In the genomic region with DNA sequence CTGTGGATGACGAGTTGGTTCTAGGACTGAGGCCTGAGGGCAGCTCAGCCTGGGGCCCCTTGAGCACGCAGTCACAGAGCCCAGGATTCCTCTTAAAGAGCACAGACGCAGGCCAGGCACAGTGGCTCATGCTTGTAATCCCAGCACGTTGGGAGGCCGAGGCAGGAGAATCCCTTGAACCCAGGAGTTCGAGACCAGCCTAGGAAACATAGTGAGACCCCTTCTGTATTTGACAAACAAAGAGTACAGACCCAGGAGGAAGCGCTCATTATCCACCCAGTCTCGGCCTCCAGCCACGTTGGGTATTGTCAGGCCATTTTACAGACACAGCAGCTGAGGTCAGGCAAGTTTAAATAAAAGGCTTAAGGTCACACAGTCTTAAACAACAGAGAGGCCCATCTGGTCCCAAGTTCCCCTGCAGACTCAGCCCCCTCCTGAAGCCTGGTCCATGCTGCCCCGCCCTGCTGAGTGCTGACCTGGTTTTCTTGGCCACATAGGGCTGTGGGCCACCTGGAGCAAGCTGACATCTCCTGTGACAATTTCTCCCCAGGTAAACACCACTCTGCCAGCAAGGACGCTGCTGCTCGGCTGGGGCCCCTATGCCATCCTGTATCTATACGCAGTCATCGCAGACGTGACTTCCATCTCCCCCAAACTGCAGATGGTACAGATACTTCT, we compare ENCODE assay signal across 22 cellular contexts. TPM values are rescaled to one million over a fixed set of nuclear protein-coding genes. Genes with fewer than 3 reads are reported as not detected.
A peak's percentile ranks its signal among the peaks of the same experiment; 100 is the strongest.
DNase-seq lines count a peak whose midpoint lies in the region; ATAC-seq and TF ChIP-seq lines count a peak whose summit lies in the region.
"Had no signal": no experiment of that assay in that cellular context is flagged by ENCODE, and none has a peak within 500 bp of the region (broad histone marks: within the 10 kb centered on the region; RNA-seq: fewer than 3 reads in every experiment).

No MANE protein-coding gene starts in this region.

- peak overlapping the region; percentile 36 for H3K4me3 Mint-ChIP-seq in Calu3 (ENCODE audit: low read depth, unreplicated experiment)
- H3K4me3 Mint-ChIP-seq: activated naive CD8-positive, alpha-beta T cell treated with anti-CD3 and anti-CD28 coated beads, Interleukin-2, amount 50 U/mL, for 24 hours; activated T-cell treated with anti-CD3 and anti-CD28 coated beads, Interleukin-2, amount 50 U/mL, for 4 hours; H9; natural killer cell treated with Interleukin-12 subunit alpha and Interleukin-12 subunit beta and Interleukin-15 and Interleukin-18, amount 100 ng/mL, for 72 hours; T-helper 1 cell treated with Interleukin-12 subunit alpha and Interleukin-12 subunit beta and Interleukin-4 antibody, amounts not matched to agents 30 μg/mL and 1 μg/mL, for 36 hours had no signal

- H3K9me3 Mint-ChIP-seq in Calu3 (ENCODE audit: low read depth, unreplicated experiment), result no peaks in the 10 kb centered on the region
- H3K9me3 Mint-ChIP-seq: activated naive CD8-positive, alpha-beta T cell treated with anti-CD3 and anti-CD28 coated beads, Interleukin-2, amount 50 U/mL, for 24 hours; activated T-cell treated with anti-CD3 and anti-CD28 coated beads, Interleukin-2, amount 50 U/mL, for 4 hours; H9; natural killer cell treated with Interleukin-12 subunit alpha and Interleukin-12 subunit beta and Interleukin-15 and Interleukin-18, amount 100 ng/mL, for 72 hours; T-helper 1 cell treated with Interleukin-12 subunit alpha and Interleukin-12 subunit beta and Interleukin-4 antibody, amounts not matched to agents 30 μg/mL and 1 μg/mL, for 36 hours had no signal

- H3K36me3 ChIP-seq in WERI-Rb-1, result no peaks in the 10 kb centered on the region
- H3K36me3 ChIP-seq: pancreas, spleen, tibial nerve had no signal

- DNase-seq in Calu3, result no peak
- no peak for DNase-seq in WERI-Rb-1
- no peak for DNase-seq in foreskin keratinocyte
- DNase-seq in glomerular visceral epithelial cell (ENCODE audit: extremely low spot score), result no peak
- no peak for DNase-seq in NCI-H526 treated with DMSO at 0.1 percent for 48 hours (lab: John Stamatoyannopoulos, UW)
- no peak for DNase-seq in A172 (ENCODE audit: low spot score)
- DNase-seq: central memory CD4-positive, alpha-beta T cell; NCI-H1417 treated with DMSO at 0.1 percent for 48 hours; NCI-H2081 treated with DMSO at 0.1 percent for 48 hours; NCI-H226; SK-N-SH; spleen had no signal

- no peaks in the 10 kb centered on the region for H3K4me1 ChIP-seq in foreskin keratinocyte
- H3K4me1 ChIP-seq: pancreas, spleen had no signal

- peak; percentile 29 for ATAC-seq in foreskin keratinocyte

- H3K4me1 Mint-ChIP-seq in Calu3 (ENCODE audit: low read depth, unreplicated experiment), result no peaks in the 10 kb centered on the region
- H3K4me1 Mint-ChIP-seq: activated naive CD8-positive, alpha-beta T cell treated with anti-CD3 and anti-CD28 coated beads, Interleukin-2, amount 50 U/mL, for 24 hours had no signal

- H3K27me3 ChIP-seq in WERI-Rb-1 (ENCODE audit: insufficient read depth, low read depth, severe bottlenecking) (no peaks in the 10 kb centered on the region), foreskin keratinocyte (no peaks in the 10 kb centered on the region)
- H3K27me3 ChIP-seq: pancreas, tibial nerve had no signal

- no peaks in the 10 kb centered on the region for H3K9me3 ChIP-seq in WERI-Rb-1 (ENCODE audit: severe bottlenecking)
- H3K9me3 ChIP-seq: pancreas, SK-N-SH, spleen, tibial nerve had no signal

- TF ChIP-seq CTCF in 22Rv1 (IDR thresholded peaks at IDR 0.05) (peak; percentile 13; the same call in 1 of the 2 replicates), Calu3 (IDR thresholded peaks at IDR 0.05; ENCODE audit: unreplicated experiment) (no peak), WERI-Rb-1 (IDR thresholded peaks at IDR 0.05; ENCODE audit: low read depth, low read length) (no peak), foreskin keratinocyte (conservative IDR thresholded peaks at IDR 0.05) (no peak)

- CTCF ChIA-PET in Calu3 (lab: Charles Lee), result interaction anchor here (1.2 kb wide), 1 partner anchor 110 kb away, joined by 7 read pairs; no protein-coding TSS in a partner anchor

- peaks cover 34% of the 10 kb centered on the region for H3K27me3 Mint-ChIP-seq in Calu3 (ENCODE audit: unreplicated experiment)

- no peak overlapping the region for H3K27ac ChIP-seq in 22Rv1
- peak overlapping the region; percentile 39 for H3K27ac ChIP-seq in WERI-Rb-1
- H3K27ac ChIP-seq in foreskin keratinocyte, result no peak overlapping the region
- H3K27ac ChIP-seq: pancreas, RWPE1, spleen had no signal

- intact Hi-C loops in Calu3 (cut with micrococcal nuclease; ENCODE audit: unreplicated experiment), result no loop called here

- no TSS peak for BruUV-seq in Calu3 (replicated peaks; lab: Mats Ljungman, UMichigan)

- no peak overlapping the region for H3K4me3 ChIP-seq in WERI-Rb-1 (ENCODE audit: low read depth, low read length)
- H3K4me3 ChIP-seq: pancreas, spleen, tibial nerve had no signal

- H3K27ac Mint-ChIP-seq in Calu3 (ENCODE audit: unreplicated experiment), result no peak overlapping the region
- H3K27ac Mint-ChIP-seq: activated naive CD8-positive, alpha-beta T cell treated with anti-CD3 and anti-CD28 coated beads, Interleukin-2, amount 50 U/mL, for 24 hours; natural killer cell treated with Interleukin-12 subunit alpha and Interleukin-12 subunit beta and Interleukin-15 and Interleukin-18, amount 100 ng/mL, for 72 hours; T-helper 1 cell treated with Interleukin-12 subunit alpha and Interleukin-12 subunit beta and Interleukin-4 antibody, amounts not matched to agents 30 μg/mL and 1 μg/mL, for 36 hours had no signal

- peaks cover 3% of the 10 kb centered on the region for H3K36me3 Mint-ChIP-seq in Calu3 (ENCODE audit: insufficient read depth, unreplicated experiment)
- H3K36me3 Mint-ChIP-seq: CD14-positive monocyte; natural killer cell treated with Interleukin-12 subunit alpha and Interleukin-12 subunit beta and Interleukin-15 and Interleukin-18, amount 100 ng/mL, for 72 hours had no signal

RNA-seq across cellular contexts. Expression of gene RGR, which starts 12.6 kb away (rescaled TPM):
- total RNA-seq in Calu3 (2022), result not detected in 2 replicates
- total RNA-seq in foreskin keratinocyte, result not detected in 2 replicates
- polyA plus RNA-seq in foreskin keratinocyte, result not detected in 2 replicates
- not detected in 2 replicates for total RNA-seq in A172 (2014; rRNA removed; shearing (Covaris generic))
- total RNA-seq: activated T-cell treated with anti-CD3 and anti-CD28 coated beads, Interleukin-2, amount 50 U/mL, for 4 hours; H9; natural killer cell treated with Interleukin-12 subunit alpha and Interleukin-12 subunit beta and Interleukin-15 and Interleukin-18, amount 100 ng/mL, for 72 hours; pancreas; spleen had no signal
- polyA plus RNA-seq: CD14-positive monocyte, pancreas, SK-N-SH, spleen had no signal

RNA-seq across cellular contexts. Expression of gene LRIT1, which starts 16.1 kb away (rescaled TPM):
- total RNA-seq in Calu3 (2022), result not detected in 2 replicates
- total RNA-seq in foreskin keratinocyte, result not detected in 2 replicates
- not detected in 2 replicates for polyA plus RNA-seq in foreskin keratinocyte
- not detected in 2 replicates for total RNA-seq in A172 (2014; rRNA removed; shearing (Covaris generic))
- total RNA-seq: activated T-cell treated with anti-CD3 and anti-CD28 coated beads, Interleukin-2, amount 50 U/mL, for 4 hours; H9; natural killer cell treated with Interleukin-12 subunit alpha and Interleukin-12 subunit beta and Interleukin-15 and Interleukin-18, amount 100 ng/mL, for 72 hours; pancreas; spleen; tibial nerve had no signal
- polyA plus RNA-seq: CD14-positive monocyte, pancreas, SK-N-SH, spleen had no signal

RNA-seq across cellular contexts. Expression of gene LRIT2, which starts 32.1 kb away (rescaled TPM):
- not detected in 2 replicates for total RNA-seq in Calu3 (2022)
- total RNA-seq in foreskin keratinocyte, result not detected in 2 replicates
- not detected in 2 replicates for polyA plus RNA-seq in foreskin keratinocyte
- total RNA-seq in A172 (2014; rRNA removed; shearing (Covaris generic)), result not detected in 2 replicates
- total RNA-seq: activated T-cell treated with anti-CD3 and anti-CD28 coated beads, Interleukin-2, amount 50 U/mL, for 4 hours; H9; natural killer cell treated with Interleukin-12 subunit alpha and Interleukin-12 subunit beta and Interleukin-15 and Interleukin-18, amount 100 ng/mL, for 72 hours; pancreas; spleen; tibial nerve had no signal
- polyA plus RNA-seq: CD14-positive monocyte, pancreas, SK-N-SH, spleen had no signal
